Comparison of ENCODE assay signal across 9 cellular contexts in the genomic region with DNA sequence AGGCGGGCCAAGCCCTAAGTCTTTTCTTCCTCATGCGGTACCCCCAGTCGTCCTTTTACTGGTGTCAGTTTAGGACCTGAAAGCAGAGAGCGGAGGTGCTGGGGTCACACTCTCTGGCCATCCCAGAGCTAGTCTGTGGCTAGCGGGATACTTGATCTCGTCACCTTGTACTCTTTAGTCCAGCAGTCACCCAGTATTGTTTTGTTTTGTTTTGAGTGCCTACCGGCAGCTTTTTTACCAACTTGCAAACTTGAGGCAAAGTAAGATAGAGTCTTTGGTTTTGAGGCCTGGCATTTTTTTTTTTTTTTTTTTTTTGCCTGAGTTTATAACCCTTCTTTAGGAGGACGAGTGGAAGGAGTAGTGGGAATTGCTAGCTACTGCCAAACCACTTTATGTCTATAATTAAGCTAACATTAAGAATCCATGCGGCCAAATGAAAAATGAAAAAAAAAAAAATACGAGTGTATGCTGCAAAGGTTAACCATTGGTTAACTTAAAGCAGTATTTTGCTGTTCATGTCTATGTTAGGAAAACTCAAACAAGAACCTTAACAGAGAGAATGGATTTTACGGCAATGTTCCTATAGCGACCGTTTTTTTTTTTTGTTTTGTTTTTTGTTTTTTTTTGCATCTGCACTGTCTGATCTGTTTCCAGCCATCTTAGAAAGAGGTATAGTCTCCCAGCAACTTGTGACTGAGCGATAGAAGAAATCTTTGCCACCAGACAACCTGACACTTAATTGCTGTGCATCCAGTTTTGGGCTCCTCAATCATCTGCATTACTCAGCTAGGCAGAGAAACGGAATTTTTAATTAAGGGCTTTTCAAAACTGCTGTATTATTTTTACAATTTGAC. TPM values are rescaled to one million over a fixed set of nuclear protein-coding genes. Genes with fewer than 3 reads are reported as not detected.
DNase-seq lines count a peak whose midpoint lies in the region; ATAC-seq and TF ChIP-seq lines count a peak whose summit lies in the region.
"Had no signal": no experiment of that assay in that cellular context is flagged by ENCODE, and none has a peak within 500 bp of the region (broad histone marks: within the 10 kb centered on the region; RNA-seq: fewer than 3 reads in every experiment).

No MANE protein-coding gene starts in this region.

- no peaks in the 10 kb centered on the region for H3K27me3 Mint-ChIP-seq in nephron progenitor cell (ENCODE audit: low read depth, poor library complexity)

- peaks cover 27% of the 10 kb centered on the region for H3K36me3 Mint-ChIP-seq in nephron progenitor cell (ENCODE audit: low read depth)

- no peak for TF ChIP-seq CTCF in nephron progenitor cell (IDR thresholded peaks at IDR 0.05)

- H3K9me3 Mint-ChIP-seq in nephron progenitor cell, result peaks cover 5% of the 10 kb centered on the region

- H3K4me1 Mint-ChIP-seq in nephron progenitor cell, result peaks cover 53% of the 10 kb centered on the region

- H3K4me3 Mint-ChIP-seq in nephron progenitor cell, result peak overlapping the region; percentile 100

- peak overlapping the region; percentile 100 for H3K27ac Mint-ChIP-seq in nephron progenitor cell

- peak; percentile 2 for ATAC-seq in HG02759 (IDR thresholded peaks at IDR 0.05; ENCODE audit: unreplicated experiment)

- DNase-seq in NCI-H2029 (lab: John Stamatoyannopoulos, UW) (peak; percentile 38), NCI-H2029 treated with DMSO at 0.1 percent for 48 hours (lab: John Stamatoyannopoulos, UW) (no peak), RPMI8226 (peak; percentile 47), epithelial cell of prostate (ENCODE audit: low read depth, low spot score) (no peak), nephron progenitor cell (no peak), activated gamma-delta T cell (lab: John Stamatoyannopoulos, UW) (no peak), mesenteric fat pad (ENCODE audit: low spot score) (no peak)

- peak overlapping the region; percentile 95 for H3K27ac ChIP-seq in epithelial cell of prostate

RNA-seq across cellular contexts. Expression of gene FAM217A, which starts 56.8 kb away (rescaled TPM):
- not detected for total RNA-seq in mesenteric fat pad
- total RNA-seq: Daoy had no signal

Comparison
In these comparisons a context has a peak if more than half of its experiments do, and no peak if none do; other contexts are left out.
1. DNase-seq: peak in NCI-H2029 (single experiment) and RPMI8226 (single experiment); none in NCI-H2029 treated with DMSO at 0.1 percent for 48 hours (single experiment), epithelial cell of prostate (single experiment), nephron progenitor cell (single experiment), activated gamma-delta T cell (single experiment) and mesenteric fat pad (single experiment).